Comparison of ENCODE assay signal across 8 cellular contexts in genomic region chr19:2083174-2083854, GRCh38. TPM values are rescaled to one million over a fixed set of nuclear protein-coding genes. Genes with fewer than 3 reads are reported as not detected.
DNase-seq lines count a peak whose midpoint lies in the region; ATAC-seq, FAIRE-seq and TF ChIP-seq lines count a peak whose summit lies in the region.

No MANE protein-coding gene starts in this region.

- intact Hi-C loops in K562 (cut with micrococcal nuclease), result no loop called here

- 95% methylated on average over 17 of the region's 20 CpGs for WGBS in K562 (ENCODE audit: insufficient coverage, low coverage, missing lambda C conversion rate)

- no peak overlapping the region for H2AFZ ChIP-seq in K562 (ENCODE audit: low read depth, low read length)

- DNase-seq in GM13977 (ENCODE audit: low spot score), result peak; percentile 63
- DNase-seq in T follicular helper cell (ENCODE audit: low read depth), result peak; percentile 60
- DNase-seq in K562 (ENCODE audit: extremely low read depth in 1 of 4, low spot score in 3 of 4), result no peak
- peak; percentile 79 for DNase-seq in stimulated activated CD4-positive, alpha-beta T cell treated with anti-CD3 and anti-CD28 coated beads, Interleukin-15, amount 100 ng/mL, for 24 hours
- no peak for DNase-seq in SKM-1 (lab: John Stamatoyannopoulos, UW; ENCODE audit: unreplicated experiment)
- DNase-seq in NCI-H128 (lab: John Stamatoyannopoulos, UW; ENCODE audit: unreplicated experiment), result no peak

- TF ChIP-seq CTCF in GM13977 (IDR thresholded peaks at IDR 0.05; ENCODE audit: extremely low read depth, insufficient read depth, missing control alignments) (no peak), K562 (IDR thresholded peaks at IDR 0.05 in 2 of 3, conservative IDR thresholded peaks at IDR 0.05 in 1 of 3; ENCODE audit: insufficient read depth in 2 of 3, low read depth in 1 of 3, low read length in 3 of 3) (no peak)

- no peak overlapping the region for H3K4me3 ChIP-seq in K562

- H4K20me1 ChIP-seq in K562 (replicated peaks; ENCODE audit: control insufficient read depth, insufficient read depth, low read length), result no peaks in the 10 kb centered on the region

- no peak for TF ChIP-seq EP300 in K562 (IDR thresholded peaks at IDR 0.05; ENCODE audit: low read length)

- no peaks in the 10 kb centered on the region; the same call in 1 of the 3 replicates for H3K79me2 ChIP-seq in K562 (ENCODE audit: control insufficient read depth, insufficient read depth, low read length)

- CTCF ChIA-PET in K562 (lab: Yijun Ruan, JAX; ENCODE audit: low intra/inter-chr PET ratio), result no interaction called here

- POLR2A ChIA-PET in K562 (lab: Yijun Ruan, JAX), result interaction anchor here (1.0 to 1.7 kb wide), 3 partner anchors 20 to 116 kb away, joined by 3 to 6 read pairs (median 3); no protein-coding TSS in a partner anchor

- TF ChIP-seq POLR2A in K562 (conservative IDR thresholded peaks at IDR 0.05), result no peak

- H3K36me3 ChIP-seq in K562 (ENCODE audit: control insufficient read depth, insufficient read depth, low read length), result peaks cover 25% of the 10 kb centered on the region; the same call in 2 of the 3 replicates

- H3K27ac ChIP-seq in K562 (ENCODE audit: extremely low read depth, low read depth, low read length), result no peak overlapping the region

- peak overlapping the region in 1 of 2 experiments; percentile 23; a peak in 1 of 4 replicates for H3K9ac ChIP-seq in K562 (ENCODE audit: insufficient read depth in 1 of 2, low read depth in 2 of 2, low read length in 2 of 2)

- peaks cover 21 to 50% of the 10 kb centered on the region in 2 experiments; a peak in 4 of 5 replicates for H3K4me1 ChIP-seq in K562 (replicated peaks in 1 of 2; ENCODE audit: control insufficient read depth in 2 of 2, insufficient read depth in 2 of 2, low read length in 2 of 2)

- in situ Hi-C loops in GM13977 (cut with MboI; ENCODE audit: low pct_unique_long_range_greater_than_20kb, low sequenced_read_pairs, unreplicated experiment) (no loop called here), K562 (cut with MboI) (no loop called here)

- no peak for TF ChIP-seq RAD21 in K562 (CRISPR knock-in tag; conservative IDR thresholded peaks at IDR 0.05 in 1 of 2, IDR thresholded peaks at IDR 0.05 in 1 of 2)

- ATAC-seq in K562 (no peak), GM21576 (IDR thresholded peaks at IDR 0.05; ENCODE audit: unreplicated experiment) (no peak), GM21528 (IDR thresholded peaks at IDR 0.05; ENCODE audit: low FRiP score, unreplicated experiment) (no peak)

- no TSS peak for BruUV-seq in K562 (replicated peaks; lab: Mats Ljungman, UMichigan)

- H3K9me3 ChIP-seq in K562 (replicated peaks; ENCODE audit: control insufficient read depth, insufficient read depth, low read depth, low read length), result no peaks in the 10 kb centered on the region

- no peak for FAIRE-seq in K562 (lab: Jason Lieb, UNC)

- no peaks in the 10 kb centered on the region for H3K9me1 ChIP-seq in K562 (ENCODE audit: control insufficient read depth, insufficient read depth, low read length)

- H3K27me3 ChIP-seq in K562 (ENCODE audit: control insufficient read depth in 2 of 2, insufficient read depth in 2 of 2, low read length in 2 of 2), result no peaks in the 10 kb centered on the region

- no peak overlapping the region for H3K4me2 ChIP-seq in K562 (ENCODE audit: insufficient read depth, low read length)

TF ChIP-seq in K562, 482 proteins besides CTCF, POLR2A, EP300 and RAD21:
- TF ChIP-seq POLR2G (IDR thresholded peaks at IDR 0.05; ENCODE audit: low read depth, low read length), result 0 out of 2 replicates have a peak, but pooled peaks have one; percentile 12
- no peak for TF ChIP-seq ZFP91 (CRISPR knock-in tag; IDR thresholded peaks at IDR 0.05)

RNA-seq across cellular contexts. Expression of gene MOB3A, which starts 12.8 kb away (rescaled TPM):
- total RNA-seq in K562 (2011; cell fraction: chromatin; rRNA removed; ENCODE audit: low replicate concordance), result 14.5 and 31.8 TPM in 2 replicates
- total RNA-seq in K562 (2011; cell fraction: nucleolus; rRNA removed), result 13.9 and 14.7 TPM in 2 replicates
- 13.0 and 13.8 TPM in 2 replicates for total RNA-seq in K562 (2011; cell fraction: nucleoplasm; rRNA removed)
- total RNA-seq in K562 (2014; rRNA removed) (6.0 TPM in 2 replicates), K562 (2014; rRNA removed; fragmentation: Illumina TruSeq; extraction: Trizol) (2.6 and 2.7 TPM in 2 replicates), K562 (2015; rRNA removed; fragmentation: Illumina TruSeq; extraction: Trizol) (5.4 and 5.8 TPM in 2 replicates), K562 (2021) (20.5 and 24.1 TPM in 2 replicates)
- polyA plus RNA-seq in K562 (2011; rRNA removed) (10.9 and 24.8 TPM in 2 replicates), K562 (2014; fragmentation: Illumina TruSeq; extraction: Trizol) (11.9 and 12.0 TPM in 2 replicates), K562 (2014; fragmentation: Nextera tagmentation; extraction: Ambion mirVana) (1 to 10 TPM; 1.1 to 2.2 TPM), K562 (2014; rRNA removed) (8.2 and 10.3 TPM in 2 replicates)
- polyA plus RNA-seq in K562 (2011; cell fraction: cytosol; rRNA removed), result 30.7 and 31.8 TPM in 2 replicates
- 10.5 and 12.5 TPM in 2 replicates for polyA plus RNA-seq in K562 (2011; cell fraction: nucleus; rRNA removed)
- 10.9 and 12.9 TPM in 2 replicates for polyA plus RNA-seq in K562 (2012)
- polyA minus RNA-seq in K562 (2011; rRNA and poly(A)+ RNA removed), result 10.3 and 10.6 TPM in 2 replicates
- 26.8 and 37.9 TPM in 2 replicates for polyA minus RNA-seq in K562 (2011; cell fraction: cytosol; rRNA and poly(A)+ RNA removed)
- polyA minus RNA-seq in K562 (2011; cell fraction: nucleus; rRNA and poly(A)+ RNA removed), result 3.9 and 8.2 TPM in 2 replicates

RNA-seq across cellular contexts. Expression of gene IZUMO4, which starts 13.4 kb away (rescaled TPM):
- total RNA-seq in K562 (2011; cell fraction: chromatin; rRNA removed; ENCODE audit: low replicate concordance), result 6.2 and 19.6 TPM in 2 replicates
- total RNA-seq in K562 (2011; cell fraction: nucleolus; rRNA removed), result 14.0 and 17.2 TPM in 2 replicates
- total RNA-seq in K562 (2011; cell fraction: nucleoplasm; rRNA removed), result 8.0 and 12.0 TPM in 2 replicates
- total RNA-seq in K562 (2014; rRNA removed) (0.94 and 1.2 TPM in 2 replicates), K562 (2014; rRNA removed; fragmentation: Illumina TruSeq; extraction: Trizol) (0.25 and 0.48 TPM in 2 replicates), K562 (2015; rRNA removed; fragmentation: Illumina TruSeq; extraction: Trizol) (0.53 and 0.72 TPM in 2 replicates), K562 (2021) (1.6 TPM in 2 replicates)
- polyA plus RNA-seq in K562 (2011; rRNA removed) (2.6 and 9.3 TPM in 2 replicates), K562 (2014; fragmentation: Illumina TruSeq; extraction: Trizol) (0.78 and 1.4 TPM in 2 replicates), K562 (2014; fragmentation: Nextera tagmentation; extraction: Ambion mirVana) (under 1 TPM; 0.07 to 0.13 TPM), K562 (2014; rRNA removed) (1.6 and 3.9 TPM in 2 replicates)
- 3.7 and 5.5 TPM in 2 replicates for polyA plus RNA-seq in K562 (2011; cell fraction: cytosol; rRNA removed)
- 59.2 and 77.4 TPM in 2 replicates for polyA plus RNA-seq in K562 (2011; cell fraction: nucleus; rRNA removed)
- 2.1 and 5.9 TPM in 2 replicates for polyA plus RNA-seq in K562 (2012)
- 0.60 and 0.74 TPM in 2 replicates for polyA minus RNA-seq in K562 (2011; rRNA and poly(A)+ RNA removed)
- not detected in 2 replicates for polyA minus RNA-seq in K562 (2011; cell fraction: cytosol; rRNA and poly(A)+ RNA removed)
- 5.4 and 8.3 TPM in 2 replicates for polyA minus RNA-seq in K562 (2011; cell fraction: nucleus; rRNA and poly(A)+ RNA removed)

RNA-seq across cellular contexts. Expression of gene MKNK2, which starts 32.3 kb away (rescaled TPM):
- 62.3 and 206 TPM in 2 replicates for total RNA-seq in K562 (2011; cell fraction: chromatin; rRNA removed; ENCODE audit: low replicate concordance)
- total RNA-seq in K562 (2011; cell fraction: nucleolus; rRNA removed), result 137 and 161 TPM in 2 replicates
- 83.2 and 85.9 TPM in 2 replicates for total RNA-seq in K562 (2011; cell fraction: nucleoplasm; rRNA removed)
- 83.9 and 114 TPM in 2 replicates for total RNA-seq in K562 (2014; rRNA removed)
- 19.3 and 22.0 TPM in 2 replicates for total RNA-seq in K562 (2014; rRNA removed; fragmentation: Illumina TruSeq; extraction: Trizol)
- 48.6 and 51.9 TPM in 2 replicates for total RNA-seq in K562 (2015; rRNA removed; fragmentation: Illumina TruSeq; extraction: Trizol)
- total RNA-seq in K562 (2021), result 179 and 191 TPM in 2 replicates
- polyA plus RNA-seq in K562 (2011; rRNA removed), result 59.3 and 97.4 TPM in 2 replicates
- polyA plus RNA-seq in K562 (2011; cell fraction: cytosol; rRNA removed), result 77.0 and 149 TPM in 2 replicates
- polyA plus RNA-seq in K562 (2011; cell fraction: nucleus; rRNA removed), result 131 and 186 TPM in 2 replicates
- 69.2 and 176 TPM in 2 replicates for polyA plus RNA-seq in K562 (2012)
- 44.6 and 77.5 TPM in 2 replicates for polyA plus RNA-seq in K562 (2014; fragmentation: Illumina TruSeq; extraction: Trizol)
- polyA plus RNA-seq in K562 (2014; fragmentation: Nextera tagmentation; extraction: Ambion mirVana), result 1 to 10 TPM; 5.1 to 5.5 TPM
- 87.2 and 91.7 TPM in 2 replicates for polyA plus RNA-seq in K562 (2014; rRNA removed)
- polyA minus RNA-seq in K562 (2011; rRNA and poly(A)+ RNA removed), result 39.4 and 48.9 TPM in 2 replicates
- 99.7 and 155 TPM in 2 replicates for polyA minus RNA-seq in K562 (2011; cell fraction: cytosol; rRNA and poly(A)+ RNA removed)
- 43.6 and 57.8 TPM in 2 replicates for polyA minus RNA-seq in K562 (2011; cell fraction: nucleus; rRNA and poly(A)+ RNA removed)

Comparison
In these comparisons a context has a peak if more than half of its experiments do, and no peak if none do; other contexts are left out.
1. DNase-seq: peak in GM13977 (single experiment), T follicular helper cell (single experiment) and stimulated activated CD4-positive, alpha-beta T cell treated with anti-CD3 and anti-CD28 coated beads, Interleukin-15, amount 100 ng/mL, for 24 hours (single experiment); none in K562 (0 of 4), SKM-1 (single experiment) and NCI-H128 (single experiment).